8 cellular contexts compared by ENCODE assay signal in the genomic region with DNA sequence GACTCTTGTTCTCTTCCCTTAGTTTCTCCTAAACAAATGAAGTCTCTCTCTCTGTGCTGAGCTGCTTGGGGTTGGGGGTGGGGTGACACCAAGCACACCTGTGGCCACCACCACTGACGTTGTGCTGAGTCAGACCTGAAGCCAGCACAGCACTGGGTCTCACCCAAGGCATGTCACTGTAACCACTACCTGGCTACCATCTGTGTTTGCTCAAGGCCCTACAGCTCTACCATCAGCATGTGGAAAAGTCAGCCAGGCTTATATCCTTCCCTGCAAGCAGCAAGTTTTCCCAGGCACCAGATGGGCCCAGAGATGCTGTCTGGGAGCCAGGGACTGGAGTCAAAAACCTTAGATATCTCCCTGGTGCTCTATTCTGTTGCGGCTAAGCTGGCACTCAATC. TPM values are rescaled to one million over a fixed set of nuclear protein-coding genes. Genes with fewer than 3 reads are reported as not detected.
DNase-seq lines count a peak whose midpoint lies in the region; ATAC-seq and TF ChIP-seq lines count a peak whose summit lies in the region.

No MANE protein-coding gene starts in this region.

- H3K4me2 ChIP-seq in PC-9 = no peak overlapping the region

- TF ChIP-seq POLR2A in esophagus muscularis mucosa (IDR thresholded peaks at IDR 0.05; ENCODE audit: low read depth) = no peak

- 81% methylated on average over 2 of the region's 2 CpGs for WGBS in esophagus muscularis mucosa

- no peaks in the 10 kb centered on the region for H3K79me2 ChIP-seq in PC-9 (ENCODE audit: low read depth)

- H3K27me3 ChIP-seq in PC-9 (ENCODE audit: insufficient read depth, low read depth) (no peaks in the 10 kb centered on the region), esophagus muscularis mucosa (no peaks in the 10 kb centered on the region)

- no peak overlapping the region; the same call in 1 of the 2 replicates for H3K27ac ChIP-seq in PC-9
- no peak overlapping the region for H3K27ac ChIP-seq in esophagus muscularis mucosa (replicated peaks in 1 of 4)

- intact Hi-C loops in PC-9 (cut with micrococcal nuclease; ENCODE audit: unreplicated experiment) (no loop called here), esophagus muscularis mucosa (cut with DNase I) (no loop called here)

- no peaks in the 10 kb centered on the region for H4K20me1 ChIP-seq in PC-9 (ENCODE audit: insufficient read depth)

- in situ Hi-C loops in GM13976 (cut with MboI; ENCODE audit: low sequenced_read_pairs, unreplicated experiment) = no loop called here

- peak; percentile 68 for ATAC-seq in HG02852 (IDR thresholded peaks at IDR 0.05; ENCODE audit: unreplicated experiment)

- no peak overlapping the region for H3K4me3 ChIP-seq in PC-9
- no peak overlapping the region for H3K4me3 ChIP-seq in esophagus muscularis mucosa

- H3F3A ChIP-seq in PC-9 (ENCODE audit: insufficient read depth, low read depth) = no peaks in the 10 kb centered on the region

- POLR2A ChIA-PET in PC-9 (lab: Charles Lee; ENCODE audit: unreplicated experiment) = no interaction called here

- BruUV-seq in PC-9 (replicated peaks; lab: Mats Ljungman, UMichigan) = no TSS peak

- no peak for TF ChIP-seq EP300 in esophagus muscularis mucosa (IDR thresholded peaks at IDR 0.05)

- H3K9me3 ChIP-seq in PC-9 (ENCODE audit: insufficient read depth, low read depth) (no peaks in the 10 kb centered on the region), esophagus muscularis mucosa (no peaks in the 10 kb centered on the region)

- peak; percentile 10 to 19 for DNase-seq in stimulated activated CD4-positive, alpha-beta T cell treated with anti-CD3 and anti-CD28 coated beads, Interleukin-15, amount 100 ng/mL, for 48 hours (ENCODE audit: low read depth in 2 of 2)
- DNase-seq in stimulated activated CD4-positive, alpha-beta T cell treated with anti-CD3 and anti-CD28 coated beads, Interleukin-4, amount 100 ng/mL, for 1 hour = no peak
- DNase-seq in PC-9 (peak; percentile 28 to 64), Kasumi-1 (lab: John Stamatoyannopoulos, UW) (no peak), activated gamma-delta T cell treated with Interleukin-2 at 50 U/mL for 16 hours (no peak), GM13976 (ENCODE audit: low spot score) (no peak), esophagus muscularis mucosa (ENCODE audit: extremely low spot score) (no peak)

- CTCF ChIA-PET in PC-9 (lab: Charles Lee) = no interaction called here

- H3K4me1 ChIP-seq in PC-9 (replicated peaks; ENCODE audit: insufficient read depth) (peaks cover 6% of the 10 kb centered on the region; the same call in 1 of the 2 replicates), esophagus muscularis mucosa (peaks cover 5 to 16% (median 13%) of the 10 kb centered on the region in 4 donors)

- H3K36me3 ChIP-seq in PC-9 (ENCODE audit: low read depth) (no peaks in the 10 kb centered on the region), esophagus muscularis mucosa (no peaks in the 10 kb centered on the region)

- H2AFZ ChIP-seq in PC-9 = no peak overlapping the region

- H3K9me2 ChIP-seq in PC-9 (ENCODE audit: insufficient read depth) = no peaks in the 10 kb centered on the region

- no peak for TF ChIP-seq CTCF in PC-9 (conservative IDR thresholded peaks at IDR 0.05)
- no peak for TF ChIP-seq CTCF in GM13976 (IDR thresholded peaks at IDR 0.05; ENCODE audit: borderline replicate concordance, control extremely low read depth, extremely low read depth, insufficient read depth, missing control alignments)
- no peak for TF ChIP-seq CTCF in esophagus muscularis mucosa (IDR thresholded peaks at IDR 0.05)

RNA-seq across cellular contexts. Expression of a gene that starts 6.9 kb away (rescaled TPM):
- total RNA-seq in PC-9 (2021) (not detected in 2 replicates), esophagus muscularis mucosa (under 1 TPM in 1 of 4 donors, not detected in 3; 0.50 TPM)

RNA-seq across cellular contexts. Expression of a gene that starts 9.1 kb away (rescaled TPM):
- not detected in 2 replicates for total RNA-seq in PC-9 (2021)
- total RNA-seq in esophagus muscularis mucosa = under 1 TPM in 3 of 4 donors, not detected in 1; 0.11 to 0.17 (median 0.13) TPM

RNA-seq across cellular contexts. Expression of a gene that starts 19.5 kb away (rescaled TPM):
- total RNA-seq in PC-9 (2021) (not detected in 2 replicates), esophagus muscularis mucosa (not detected)

RNA-seq across cellular contexts. Expression of a gene that starts 25.6 kb away (rescaled TPM):
- total RNA-seq in PC-9 (2021) = 14.9 and 23.2 TPM in 2 replicates
- total RNA-seq in esophagus muscularis mucosa = 10 to 100 TPM; 30.6 to 38.2 (median 35.7) TPM

RNA-seq across cellular contexts. Expression of a gene that starts 58.1 kb away (rescaled TPM):
- not detected in 2 replicates for total RNA-seq in PC-9 (2021)
- total RNA-seq in esophagus muscularis mucosa = 10 to 100 TPM in 1 of 4 donors, 1 to 10 TPM in 3; 5.8 to 17.8 (median 8.9) TPM

Comparison
In these comparisons a context has a peak if more than half of its experiments do, and no peak if none do; other contexts are left out.
1. DNase-seq: peak in stimulated activated CD4-positive, alpha-beta T cell treated with anti-CD3 and anti-CD28 coated beads, Interleukin-15, amount 100 ng/mL, for 48 hours (2 of 2) and PC-9 (2 of 2); none in stimulated activated CD4-positive, alpha-beta T cell treated with anti-CD3 and anti-CD28 coated beads, Interleukin-4, amount 100 ng/mL, for 1 hour (single experiment), Kasumi-1 (0 of 2), activated gamma-delta T cell treated with Interleukin-2 at 50 U/mL for 16 hours (single experiment), GM13976 (single experiment) and esophagus muscularis mucosa (single experiment).